Comparison of ENCODE assay signal across 8 cellular contexts in genomic region chr13:109840201-109840892, GRCh38. TPM values are rescaled to one million over a fixed set of nuclear protein-coding genes. Genes with fewer than 3 reads are reported as not detected.
DNase-seq lines count a peak whose midpoint lies in the region; ATAC-seq and TF ChIP-seq lines count a peak whose summit lies in the region.

No MANE protein-coding gene starts in this region.

- no peaks in the 10 kb centered on the region for H3K27me3 ChIP-seq in MG63

- H3K4me3 ChIP-seq in MG63: no peak overlapping the region
- no peak overlapping the region for H3K4me3 ChIP-seq in cardiac fibroblast (replicated peaks in 1 of 2; ENCODE audit: low read depth in 2 of 2, low read length in 2 of 2)

- peak; percentile 47 for DNase-seq in SKM-1 treated with dmso at 0.1 percent for 144 hours (lab: John Stamatoyannopoulos, UW; ENCODE audit: unreplicated experiment)
- DNase-seq in SKM-1 (lab: John Stamatoyannopoulos, UW; ENCODE audit: unreplicated experiment): no peak
- DNase-seq in MG63: peak; percentile 61
- DNase-seq in cardiac fibroblast (ENCODE audit: low read depth in 2 of 2): peak; percentile 56 to 59
- peak; percentile 4 to 11 for DNase-seq in stimulated activated CD4-positive, alpha-beta T cell treated with anti-CD3 and anti-CD28 coated beads, Interleukin-2, amount 100 ng/mL, for 48 hours
- DNase-seq in DMS 273 treated with DMSO at 0.1 percent for 48 hours (lab: John Stamatoyannopoulos, UW): no peak
- DNase-seq in midbrain (lab: John Stamatoyannopoulos, UW): no peak

- no peaks in the 10 kb centered on the region for H3K9me3 ChIP-seq in MG63

- no peak for TF ChIP-seq CTCF in cardiac fibroblast (IDR thresholded peaks at IDR 0.05; ENCODE audit: low read depth, low read length)

- H3K36me3 ChIP-seq in MG63: no peaks in the 10 kb centered on the region

- no peak for ATAC-seq in HG02852 (IDR thresholded peaks at IDR 0.05; ENCODE audit: unreplicated experiment)

RNA-seq across cellular contexts. Expression of gene IRS2, which starts 54.0 kb away (rescaled TPM):
- 0.33 and 0.35 TPM in 2 replicates for total RNA-seq in MG63 (2014; rRNA removed; shearing (Covaris generic); ENCODE audit: low replicate concordance)

Comparison
In these comparisons a context has a peak if more than half of its experiments do, and no peak if none do; other contexts are left out.
1. DNase-seq: peak in SKM-1 treated with dmso at 0.1 percent for 144 hours (single experiment), MG63 (single experiment), cardiac fibroblast (2 of 2) and stimulated activated CD4-positive, alpha-beta T cell treated with anti-CD3 and anti-CD28 coated beads, Interleukin-2, amount 100 ng/mL, for 48 hours (2 of 2); none in SKM-1 (single experiment), DMS 273 treated with DMSO at 0.1 percent for 48 hours (single experiment) and midbrain (single experiment).